Comparison of ENCODE assay signal across 27 cellular contexts in genomic region chr11:125132071-125132470, GRCh38. TPM values are rescaled to one million over a fixed set of nuclear protein-coding genes. Genes with fewer than 3 reads are reported as not detected.
"Had no signal": no experiment of that assay in that cellular context is flagged by ENCODE, and none has a peak within 500 bp of the region (broad histone marks: within the 10 kb centered on the region; RNA-seq: fewer than 3 reads in every experiment).

No MANE protein-coding gene starts in this region.

- H3K27me3 ChIP-seq: brain microvascular endothelial cell, right atrium auricular region, testis had no signal

- DNase-seq: activated B cell treated with CpG ODN at 0.5 μM for 24 hours; activated CD8-positive, alpha-beta T cell treated with anti-CD3 and anti-CD28 coated beads, Interleukin-2, amount 10 ng/mL, durations not matched to agents 7 days and 5 days; activated gamma-delta T cell; activated naive CD4-positive, alpha-beta T cell treated with anti-CD3 and anti-CD28 coated beads, Interleukin-2, amount 10 ng/mL, durations not matched to agents 7 days and 5 days; activated naive CD8-positive, alpha-beta T cell treated with anti-CD3 and anti-CD28 coated beads, Interleukin-2, amount 10 ng/mL, durations not matched to agents 7 days and 5 days; amniotic stem cell; central memory CD4-positive, alpha-beta T cell; endodermal cell; islet precursor cell; left cardiac atrium; left ventricle myocardium superior; mucosa of descending colon; spleen; stimulated activated CD4-positive, alpha-beta T cell treated with anti-CD3 and anti-CD28 coated beads, Interleukin-2, amount 100 ng/mL, for 48 hours; stimulated activated naive CD4-positive, alpha-beta T cell treated with Interleukin-2 at 50 U/mL for 16 hours; T-helper 1 cell; testis had no signal

- H3K9me3 ChIP-seq: esophagus muscularis mucosa, gastroesophageal sphincter, mucosa of descending colon, right atrium auricular region, spleen, testis had no signal

- H3K36me3 Mint-ChIP-seq: activated naive CD4-positive, alpha-beta T cell treated with anti-CD3 and anti-CD28 coated beads, Interleukin-2, amount 10 ng/mL, durations not matched to agents 7 days and 5 days; activated naive CD8-positive, alpha-beta T cell treated with anti-CD3 and anti-CD28 coated beads, Interleukin-2, amount 10 ng/mL, durations not matched to agents 7 days and 5 days; natural killer cell treated with Interleukin-12 subunit alpha and Interleukin-12 subunit beta and Interleukin-15 and Interleukin-18, amount 100 ng/mL, for 72 hours had no signal

- H3K4me3 Mint-ChIP-seq: activated B cell treated with CpG ODN at 0.5 μM for 24 hours; activated CD8-positive, alpha-beta T cell treated with anti-CD3 and anti-CD28 coated beads, Interleukin-2, amount 10 ng/mL, durations not matched to agents 7 days and 5 days; activated naive CD4-positive, alpha-beta T cell treated with anti-CD3 and anti-CD28 coated beads, Interleukin-2, amount 10 ng/mL, durations not matched to agents 7 days and 5 days; activated naive CD8-positive, alpha-beta T cell treated with anti-CD3 and anti-CD28 coated beads, Interleukin-2, amount 10 ng/mL, durations not matched to agents 7 days and 5 days; dendritic cell treated with granulocyte-macrophage colony-stimulating factor and Interleukin-4, amounts not matched to agents 40 ng/mL and 50 ng/mL, for 4 days; endodermal cell; natural killer cell treated with Interleukin-12 subunit alpha and Interleukin-12 subunit beta and Interleukin-15 and Interleukin-18, amount 100 ng/mL, for 72 hours; T-helper 2 cell treated with Interferon-gamma antibody and Interleukin-4, amounts not matched to agents 5 μg/mL and 100 μg/mL, for 36 hours had no signal

- H3K27ac Mint-ChIP-seq: activated B cell treated with CpG ODN at 0.5 μM for 24 hours; activated CD8-positive, alpha-beta T cell treated with anti-CD3 and anti-CD28 coated beads, Interleukin-2, amount 10 ng/mL, durations not matched to agents 7 days and 5 days; activated naive CD4-positive, alpha-beta T cell treated with anti-CD3 and anti-CD28 coated beads, Interleukin-2, amount 10 ng/mL, durations not matched to agents 7 days and 5 days; activated naive CD8-positive, alpha-beta T cell treated with anti-CD3 and anti-CD28 coated beads, Interleukin-2, amount 10 ng/mL, durations not matched to agents 7 days and 5 days; dendritic cell treated with granulocyte-macrophage colony-stimulating factor and Interleukin-4, amounts not matched to agents 40 ng/mL and 50 ng/mL, for 4 days; endodermal cell; natural killer cell treated with Interleukin-12 subunit alpha and Interleukin-12 subunit beta and Interleukin-15 and Interleukin-18, amount 100 ng/mL, for 72 hours; T-helper 2 cell treated with Interferon-gamma antibody and Interleukin-4, amounts not matched to agents 5 μg/mL and 100 μg/mL, for 36 hours had no signal

- H3K36me3 ChIP-seq: brain microvascular endothelial cell, esophagus muscularis mucosa, gastroesophageal sphincter, right atrium auricular region, spleen had no signal

- H3K4me3 ChIP-seq: esophagus muscularis mucosa, gastroesophageal sphincter, hepatocyte, mucosa of descending colon, right atrium auricular region, spleen, testis had no signal

- H3K4me1 Mint-ChIP-seq: activated B cell treated with CpG ODN at 0.5 μM for 24 hours; activated naive CD4-positive, alpha-beta T cell treated with anti-CD3 and anti-CD28 coated beads, Interleukin-2, amount 10 ng/mL, durations not matched to agents 7 days and 5 days; activated naive CD8-positive, alpha-beta T cell treated with anti-CD3 and anti-CD28 coated beads, Interleukin-2, amount 10 ng/mL, durations not matched to agents 7 days and 5 days; endodermal cell had no signal

- H3K4me1 ChIP-seq: esophagus muscularis mucosa, gastroesophageal sphincter, right atrium auricular region, spleen, testis had no signal

- H3K9me3 Mint-ChIP-seq: activated B cell treated with CpG ODN at 0.5 μM for 24 hours; activated naive CD4-positive, alpha-beta T cell treated with anti-CD3 and anti-CD28 coated beads, Interleukin-2, amount 10 ng/mL, durations not matched to agents 7 days and 5 days; activated naive CD8-positive, alpha-beta T cell treated with anti-CD3 and anti-CD28 coated beads, Interleukin-2, amount 10 ng/mL, durations not matched to agents 7 days and 5 days; dendritic cell treated with granulocyte-macrophage colony-stimulating factor and Interleukin-4, amounts not matched to agents 40 ng/mL and 50 ng/mL, for 4 days; endodermal cell; natural killer cell treated with Interleukin-12 subunit alpha and Interleukin-12 subunit beta and Interleukin-15 and Interleukin-18, amount 100 ng/mL, for 72 hours; T-helper 2 cell treated with Interferon-gamma antibody and Interleukin-4, amounts not matched to agents 5 μg/mL and 100 μg/mL, for 36 hours had no signal

- ATAC-seq: activated CD8-positive, alpha-beta T cell treated with anti-CD3 and anti-CD28 coated beads, Interleukin-2, amount 10 ng/mL, durations not matched to agents 7 days and 5 days; gastroesophageal sphincter; left cardiac atrium; left ventricle myocardium superior; mucosa of descending colon; natural killer cell treated with Interleukin-12 subunit alpha and Interleukin-12 subunit beta and Interleukin-15 and Interleukin-18, amount 100 ng/mL, for 72 hours had no signal

- H3K27ac ChIP-seq: brain microvascular endothelial cell, esophagus muscularis mucosa, gastroesophageal sphincter, hepatocyte, right atrium auricular region, spleen, testis had no signal

RNA-seq across cellular contexts. Expression of gene PKNOX2, which starts 32.5 kb away (rescaled TPM):
- total RNA-seq: activated B cell treated with CpG ODN at 0.5 μM for 24 hours; activated CD8-positive, alpha-beta T cell treated with anti-CD3 and anti-CD28 coated beads, Interleukin-2, amount 10 ng/mL, durations not matched to agents 7 days and 5 days; activated naive CD8-positive, alpha-beta T cell treated with anti-CD3 and anti-CD28 coated beads, Interleukin-2, amount 10 ng/mL, durations not matched to agents 7 days and 5 days; lung microvascular endothelial cell; natural killer cell treated with Interleukin-12 subunit alpha and Interleukin-12 subunit beta and Interleukin-15 and Interleukin-18, amount 100 ng/mL, for 72 hours; pulmonary artery endothelial cell had no signal
